In genomic region chr5:133240425-133241091, GRCh38 we compare ENCODE assay signal across 9 cellular contexts.
DNase-seq lines count a peak whose midpoint lies in the region; ATAC-seq, FAIRE-seq and TF ChIP-seq lines count a peak whose summit lies in the region.
"Had no signal": no experiment of that assay in that cellular context is flagged by ENCODE, and none has a peak within 500 bp of the region (broad histone marks: within the 10 kb centered on the region; RNA-seq: fewer than 3 reads in every experiment).

No MANE protein-coding gene starts in this region.

- no peak for TF ChIP-seq CTCF in activated CD8-positive, alpha-beta T cell treated with anti-CD3 and anti-CD28 coated beads for 36 hours (IDR thresholded peaks at IDR 0.05)
- no peak for TF ChIP-seq CTCF in prostate gland (IDR thresholded peaks at IDR 0.05)

- peaks cover 2% of the 10 kb centered on the region for H3K9me3 Mint-ChIP-seq in activated CD8-positive, alpha-beta T cell treated with anti-CD3 and anti-CD28 coated beads for 36 hours
- H3K9me3 Mint-ChIP-seq in stimulated activated naive CD8-positive, alpha-beta T cell treated with anti-CD3 and anti-CD28 coated beads, Interleukin-15, Interleukin-2, amounts not matched to agents 100 ng/mL and 50 ng/mL, for 24 hours: no peaks in the 10 kb centered on the region
- H3K9me3 Mint-ChIP-seq in immature natural killer cell: no peaks in the 10 kb centered on the region

- no peak overlapping the region for H3K27ac ChIP-seq in prostate gland
- H3K27ac ChIP-seq: KMS-11 had no signal

- TF ChIP-seq POLR2A in prostate gland (IDR thresholded peaks at IDR 0.05): no peak

- POLR2A ChIA-PET in activated CD8-positive, alpha-beta T cell treated with anti-CD3 and anti-CD28 coated beads for 36 hours (lab: Charles Lee): interaction anchor here (0.6 to 1.0 kb wide), 2 partner anchors 18 to 93 kb away, joined by 3 to 4 read pairs; no protein-coding TSS in a partner anchor

- no peaks in the 10 kb centered on the region for H3K27me3 ChIP-seq in prostate gland (replicated peaks; ENCODE audit: insufficient read depth)

- no peaks in the 10 kb centered on the region for H3K36me3 Mint-ChIP-seq in activated CD8-positive, alpha-beta T cell treated with anti-CD3 and anti-CD28 coated beads for 36 hours (ENCODE audit: low read depth)
- no peaks in the 10 kb centered on the region for H3K36me3 Mint-ChIP-seq in stimulated activated naive CD8-positive, alpha-beta T cell treated with anti-CD3 and anti-CD28 coated beads, Interleukin-15, Interleukin-2, amounts not matched to agents 100 ng/mL and 50 ng/mL, for 24 hours (ENCODE audit: low read depth)
- H3K36me3 Mint-ChIP-seq in immature natural killer cell: no peaks in the 10 kb centered on the region

- no peaks in the 10 kb centered on the region for H3K9me3 ChIP-seq in prostate gland

- H3K4me3 Mint-ChIP-seq in activated CD8-positive, alpha-beta T cell treated with anti-CD3 and anti-CD28 coated beads for 36 hours: no peak overlapping the region
- H3K4me3 Mint-ChIP-seq in stimulated activated naive CD8-positive, alpha-beta T cell treated with anti-CD3 and anti-CD28 coated beads, Interleukin-15, Interleukin-2, amounts not matched to agents 100 ng/mL and 50 ng/mL, for 24 hours: no peak overlapping the region
- no peak overlapping the region for H3K4me3 Mint-ChIP-seq in immature natural killer cell

- H3K4me1 ChIP-seq in prostate gland (replicated peaks): no peaks in the 10 kb centered on the region

- intact Hi-C loops in activated CD8-positive, alpha-beta T cell treated with anti-CD3 and anti-CD28 coated beads for 36 hours (cut with micrococcal nuclease): no loop called here
- intact Hi-C loops in prostate gland (cut with DNase I): no loop called here

- no peaks in the 10 kb centered on the region for H3K27me3 Mint-ChIP-seq in activated CD8-positive, alpha-beta T cell treated with anti-CD3 and anti-CD28 coated beads for 36 hours
- H3K27me3 Mint-ChIP-seq in stimulated activated naive CD8-positive, alpha-beta T cell treated with anti-CD3 and anti-CD28 coated beads, Interleukin-15, Interleukin-2, amounts not matched to agents 100 ng/mL and 50 ng/mL, for 24 hours: no peaks in the 10 kb centered on the region
- peaks cover 2 to 3% (median 2%) of the 10 kb centered on the region in 3 donors for H3K27me3 Mint-ChIP-seq in immature natural killer cell (ENCODE audit: low read depth in 3 of 3)

- WGBS in prostate gland: 85% methylated on average over 9 of the region's 9 CpGs

- peak; percentile 83 for ATAC-seq in activated CD8-positive, alpha-beta T cell treated with anti-CD3 and anti-CD28 coated beads for 36 hours

- CTCF ChIA-PET in activated CD8-positive, alpha-beta T cell treated with anti-CD3 and anti-CD28 coated beads for 36 hours (lab: Charles Lee): interaction anchor here (1.3 kb wide), 1 partner anchor 130 kb away, joined by 4 read pairs; no protein-coding TSS in a partner anchor

- peaks cover 14% of the 10 kb centered on the region for H3K4me1 Mint-ChIP-seq in activated CD8-positive, alpha-beta T cell treated with anti-CD3 and anti-CD28 coated beads for 36 hours (ENCODE audit: low read depth)
- H3K4me1 Mint-ChIP-seq in stimulated activated naive CD8-positive, alpha-beta T cell treated with anti-CD3 and anti-CD28 coated beads, Interleukin-15, Interleukin-2, amounts not matched to agents 100 ng/mL and 50 ng/mL, for 24 hours (ENCODE audit: low read depth): peaks cover 13% of the 10 kb centered on the region
- no peaks in the 10 kb centered on the region for H3K4me1 Mint-ChIP-seq in immature natural killer cell

- no peaks in the 10 kb centered on the region for H3K36me3 ChIP-seq in prostate gland

- no peak overlapping the region for H3K4me3 ChIP-seq in prostate gland

- H3K27ac Mint-ChIP-seq in activated CD8-positive, alpha-beta T cell treated with anti-CD3 and anti-CD28 coated beads for 36 hours: no peak overlapping the region
- H3K27ac Mint-ChIP-seq in stimulated activated naive CD8-positive, alpha-beta T cell treated with anti-CD3 and anti-CD28 coated beads, Interleukin-15, Interleukin-2, amounts not matched to agents 100 ng/mL and 50 ng/mL, for 24 hours: peak overlapping the region; percentile 28
- no peak overlapping the region for H3K27ac Mint-ChIP-seq in immature natural killer cell

- DNase-seq in CD1c-positive myeloid dendritic cell (ENCODE audit: extremely low spot score): peak; percentile 82
- DNase-seq in GM19239 (ENCODE audit: insufficient read length, low spot score): peak; percentile 43
- peak; percentile 97 for DNase-seq in HTR-8/SVneo (ENCODE audit: insufficient read length, low spot score)
- DNase-seq in activated CD8-positive, alpha-beta T cell treated with anti-CD3 and anti-CD28 coated beads for 36 hours: peak; percentile 72
- DNase-seq in inferior parietal cortex (ENCODE audit: extremely low spot score): peak; percentile 77
- no peak for DNase-seq in prostate gland (ENCODE audit: low spot score)
- no peak for DNase-seq in immature natural killer cell

- FAIRE-seq in GM19239 (lab: Jason Lieb, UNC) (peak; percentile 67), HTR-8/SVneo (lab: Jason Lieb, UNC) (peak; percentile 96)

Comparison
In these comparisons a context has a peak if more than half of its experiments do, and no peak if none do; other contexts are left out.
1. DNase-seq: peak in CD1c-positive myeloid dendritic cell (single experiment), GM19239 (single experiment), HTR-8/SVneo (single experiment), activated CD8-positive, alpha-beta T cell treated with anti-CD3 and anti-CD28 coated beads for 36 hours (single experiment) and inferior parietal cortex (single experiment); none in prostate gland (single experiment) and immature natural killer cell (0 of 3).